24 cellular contexts compared by ENCODE assay signal in genomic region chr12:690466-690865, GRCh38. TPM values are rescaled to one million over a fixed set of nuclear protein-coding genes. Genes with fewer than 3 reads are reported as not detected.
DNase-seq lines count a peak whose midpoint lies in the region; ATAC-seq, FAIRE-seq and TF ChIP-seq lines count a peak whose summit lies in the region.
"Had no signal": no experiment of that assay in that cellular context is flagged by ENCODE, and none has a peak within 500 bp of the region (broad histone marks: within the 10 kb centered on the region; RNA-seq: fewer than 3 reads in every experiment).

No MANE protein-coding gene starts in this region.

- DNase-seq in left ventricle myocardium inferior (no peak), Right ventricle myocardium inferior (ENCODE audit: missing footprints) (no peak), bronchial epithelial cell (ENCODE audit: low read depth) (peak; percentile 8), HepG2 (ENCODE audit: low spot score) (no peak), chondrocyte (ENCODE audit: low spot score) (no peak), uterus (no peak), HuH-7 (ENCODE audit: low spot score) (no peak)
- DNase-seq: C1 segment of cervical spinal cord; dorsolateral prefrontal cortex; glutamatergic neuron; IMR-90; MM.1S; naive B cell; NCI-H187; NCI-H446; pancreas; RPMI8226; stimulated activated CD4-positive, alpha-beta T cell treated with anti-CD3 and anti-CD28 coated beads, Interleukin-4, amount 100 ng/mL, for 4 hours had no signal

- BruUV-seq in HepG2 (replicated peaks; lab: Mats Ljungman, UMichigan) = no TSS peak

- H2AFZ ChIP-seq in HepG2 (ENCODE audit: low read length) = no peak overlapping the region

- H3K4me3 ChIP-seq in left ventricle myocardium inferior (peak overlapping the region; percentile 18), bronchial epithelial cell (ENCODE audit: low read depth, low read length) (no peak overlapping the region), HepG2 (replicated peaks in 1 of 3; ENCODE audit: insufficient read depth in 1 of 3, low read depth in 2 of 3, low read length in 3 of 3) (no peak overlapping the region), uterus (no peak overlapping the region)
- H3K4me3 ChIP-seq: dorsolateral prefrontal cortex, esophagus muscularis mucosa, pancreas, skin epidermis had no signal

- no peak for FAIRE-seq in bronchial epithelial cell (lab: Jason Lieb, UNC)
- FAIRE-seq in HepG2 (lab: Jason Lieb, UNC) = no peak
- FAIRE-seq: pancreas, urothelium cell line had no signal

- no peak for ATAC-seq in Right ventricle myocardium inferior
- ATAC-seq in HepG2 = no peak
- ATAC-seq in HG03108 (IDR thresholded peaks at IDR 0.05; ENCODE audit: unreplicated experiment) = no peak
- ATAC-seq: activated T-helper 17 cell treated with anti-CD3 and anti-CD28 coated beads, Interleukin-2, amount 50 U/mL, for 72 hours; HCT116; pancreas had no signal

- in situ Hi-C loops in HepG2 (cut with HindIII; ENCODE audit: extremely low pct_ligation_motif_present, low pct_unique_long_range_greater_than_20kb) = no loop called here

- peaks cover 12% of the 10 kb centered on the region for H3K4me1 ChIP-seq in left ventricle myocardium inferior
- peaks cover 23% of the 10 kb centered on the region for H3K4me1 ChIP-seq in HepG2 (ENCODE audit: insufficient read depth, low read length)
- no peaks in the 10 kb centered on the region for H3K4me1 ChIP-seq in uterus
- H3K4me1 ChIP-seq: pancreas had no signal

- H3K27me3 ChIP-seq in left ventricle myocardium inferior (ENCODE audit: low read depth) (no peaks in the 10 kb centered on the region), bronchial epithelial cell (ENCODE audit: control insufficient read depth, insufficient read depth, low read length) (no peaks in the 10 kb centered on the region), HepG2 (ENCODE audit: control insufficient read depth in 1 of 2, insufficient read depth in 2 of 2, low read length in 2 of 2) (no peaks in the 10 kb centered on the region; a peak in 1 of 5 replicates), uterus (no peaks in the 10 kb centered on the region)
- H3K27me3 ChIP-seq: dorsolateral prefrontal cortex, esophagus muscularis mucosa, pancreas had no signal

- H3K9me3 ChIP-seq in left ventricle myocardium inferior (replicated peaks) = no peaks in the 10 kb centered on the region
- no peaks in the 10 kb centered on the region for H3K9me3 ChIP-seq in HepG2 (ENCODE audit: low read length)
- H3K9me3 ChIP-seq in uterus = no peaks in the 10 kb centered on the region
- H3K9me3 ChIP-seq: esophagus muscularis mucosa, pancreas had no signal

- TF ChIP-seq CTCF in left ventricle myocardium inferior (IDR thresholded peaks at IDR 0.05; ENCODE audit: borderline replicate concordance) (no peak), bronchial epithelial cell (IDR thresholded peaks at IDR 0.05; ENCODE audit: insufficient read depth, low read length, severe bottlenecking) (no peak), HepG2 (CRISPR knock-in tag; IDR thresholded peaks at IDR 0.05) (no peak), chondrocyte (IDR thresholded peaks at IDR 0.05) (no peak), uterus (IDR thresholded peaks at IDR 0.05) (no peak)

- intact Hi-C loops in left ventricle myocardium inferior (cut with micrococcal nuclease) = no loop called here
- intact Hi-C loops in Right ventricle myocardium inferior (cut with DNase I) = loop anchor here (5.0 kb wide), 1 partner anchor 52 kb away; no protein-coding TSS in a partner anchor
- intact Hi-C loops in HepG2 (cut with micrococcal nuclease; ENCODE audit: unreplicated experiment) = no loop called here
- intact Hi-C loops in uterus (cut with DNase I; ENCODE audit: low total_unique reads) = no loop called here

- H3K27ac Mint-ChIP-seq in chondrocyte (ENCODE audit: unreplicated experiment) = no peak overlapping the region
- H3K27ac Mint-ChIP-seq: activated T-helper 17 cell treated with anti-CD3 and anti-CD28 coated beads, Interleukin-2, amount 50 U/mL, for 72 hours had no signal

- H3K9me3 Mint-ChIP-seq in chondrocyte (ENCODE audit: low read depth) = no peaks in the 10 kb centered on the region
- H3K9me3 Mint-ChIP-seq: activated T-helper 17 cell treated with anti-CD3 and anti-CD28 coated beads, Interleukin-2, amount 50 U/mL, for 72 hours; naive B cell had no signal

- H3K27ac ChIP-seq in left ventricle myocardium inferior (replicated peaks) (peak overlapping the region; percentile 73), HepG2 (ENCODE audit: extremely low read length, insufficient read depth, low read length) (no peak overlapping the region), uterus (no peak overlapping the region)
- H3K27ac ChIP-seq: pancreas, skin epidermis had no signal

- H3K36me3 ChIP-seq in left ventricle myocardium inferior (no peaks in the 10 kb centered on the region), bronchial epithelial cell (ENCODE audit: control insufficient read depth, insufficient read depth, low read length) (no peaks in the 10 kb centered on the region), HepG2 (replicated peaks in 1 of 2; ENCODE audit: control insufficient read depth in 1 of 2, insufficient read depth in 2 of 2, low read length in 2 of 2) (no peaks in the 10 kb centered on the region), uterus (no peaks in the 10 kb centered on the region)
- H3K36me3 ChIP-seq: esophagus muscularis mucosa, pancreas had no signal

- no peaks in the 10 kb centered on the region for H3K27me3 Mint-ChIP-seq in chondrocyte (ENCODE audit: low read depth)
- H3K27me3 Mint-ChIP-seq: activated T-helper 17 cell treated with anti-CD3 and anti-CD28 coated beads, Interleukin-2, amount 50 U/mL, for 72 hours; naive B cell had no signal

- no peak overlapping the region for H3K4me3 Mint-ChIP-seq in chondrocyte (ENCODE audit: unreplicated experiment)
- H3K4me3 Mint-ChIP-seq: activated T-helper 17 cell treated with anti-CD3 and anti-CD28 coated beads, Interleukin-2, amount 50 U/mL, for 72 hours had no signal

- no peaks in the 10 kb centered on the region for H3K79me2 ChIP-seq in HepG2 (ENCODE audit: insufficient read depth, low read length)

- POLR2A ChIA-PET in HepG2 (lab: Yijun Ruan, JAX) = no interaction called here

- TF ChIP-seq POLR2A in HepG2 (IDR thresholded peaks at IDR 0.05; ENCODE audit: insufficient read depth in 1 of 2, low read depth in 2 of 2, low read length in 2 of 2) (no peak), uterus (IDR thresholded peaks at IDR 0.05) (no peak)

- WGBS in HepG2 (ENCODE audit: low lambda C conversion rate) = 68% methylated on average over 12 of the region's 12 CpGs

- no peaks in the 10 kb centered on the region for H4K20me1 ChIP-seq in HepG2 (ENCODE audit: insufficient read depth, low read length)

- TF ChIP-seq EP300 in HepG2 (IDR thresholded peaks at IDR 0.05; ENCODE audit: low read depth in 2 of 2, low read length in 2 of 2) (no peak), HepG2 (CRISPR knock-in tag; IDR thresholded peaks at IDR 0.05; ENCODE audit: borderline replicate concordance) (no peak)

- no peak overlapping the region for H3K4me2 ChIP-seq in HepG2 (ENCODE audit: low read depth, low read length)

- no peaks in the 10 kb centered on the region for H3K36me3 Mint-ChIP-seq in chondrocyte (ENCODE audit: low read depth)
- H3K36me3 Mint-ChIP-seq: naive B cell had no signal

- H3K9ac ChIP-seq in HepG2 (ENCODE audit: insufficient read depth, low read depth, low read length) = no peak overlapping the region

- CTCF ChIA-PET in HepG2 (lab: Yijun Ruan, JAX; ENCODE audit: low intra/inter-chr PET ratio, low total read pairs) = no interaction called here

- TF ChIP-seq RAD21 in HepG2 (CRISPR knock-in tag; IDR thresholded peaks at IDR 0.05) = no peak

- peaks cover 8% of the 10 kb centered on the region for H3K4me1 Mint-ChIP-seq in chondrocyte (ENCODE audit: low read depth)

TF ChIP-seq in HepG2, 621 proteins besides CTCF, POLR2A, EP300 and RAD21:
- TF ChIP-seq ZSCAN21 (CRISPR knock-in tag; IDR thresholded peaks at IDR 0.05; ENCODE audit: borderline replicate concordance) (no peak), BHLHE40 (IDR thresholded peaks at IDR 0.05; ENCODE audit: low read length) (0 out of 2 replicates have a peak, but pooled peaks have one; percentile 30)

RNA-seq across cellular contexts. Expression of gene NINJ2, which starts 27.2 kb away (rescaled TPM):
- total RNA-seq in left ventricle myocardium inferior = 4.6 TPM
- total RNA-seq in Right ventricle myocardium inferior = 8.6 TPM
- total RNA-seq in bronchial epithelial cell = 0.26 TPM in 2 replicates
- total RNA-seq in HepG2 (2016; rRNA removed; fragmentation: Illumina TruSeq; extraction: Trizol) = 0.62 and 0.94 TPM in 2 replicates
- 0.51 TPM in 1 of 2 replicates, not detected in the other for total RNA-seq in HepG2 (2016; cell fraction: cytosol; rRNA removed; fragmentation: Illumina TruSeq; extraction: Trizol; ENCODE audit: low read depth)
- total RNA-seq in HepG2 (2016; cell fraction: insoluble cytoplasmic fraction; rRNA removed; fragmentation: Illumina TruSeq; extraction: Trizol) = 0.34 and 0.56 TPM in 2 replicates
- 0.31 and 0.34 TPM in 2 replicates for total RNA-seq in HepG2 (2016; cell fraction: membrane; rRNA removed; fragmentation: Illumina TruSeq; extraction: Trizol)
- total RNA-seq in HepG2 (2016; cell fraction: nucleus; rRNA removed; fragmentation: Illumina TruSeq; extraction: Trizol) = 1.0 TPM in 1 of 2 replicates, not detected in the other
- 3.8 and 5.4 TPM in 2 replicates for polyA plus RNA-seq in HepG2 (2011; rRNA removed)
- 5.5 and 5.9 TPM in 2 replicates for polyA plus RNA-seq in HepG2 (2011; cell fraction: cytosol; rRNA removed)
- polyA plus RNA-seq in HepG2 (2011; cell fraction: nucleus; rRNA removed) = 3.4 and 3.9 TPM in 2 replicates
- polyA plus RNA-seq in HepG2 (2012) = 4.9 and 6.3 TPM in 2 replicates
- polyA plus RNA-seq in HepG2 (2016; cell fraction: cytosol; fragmentation: Illumina TruSeq; extraction: Trizol; ENCODE audit: low read depth) = 0.87 and 0.95 TPM in 2 replicates
- polyA plus RNA-seq in HepG2 (2016; cell fraction: insoluble cytoplasmic fraction; fragmentation: Illumina TruSeq; extraction: Trizol; ENCODE audit: low read depth) = 0.94 and 1.3 TPM in 2 replicates
- 0.98 and 1.2 TPM in 2 replicates for polyA plus RNA-seq in HepG2 (2016; cell fraction: membrane; fragmentation: Illumina TruSeq; extraction: Trizol; ENCODE audit: low read depth)
- polyA plus RNA-seq in HepG2 (2016; cell fraction: nucleus; fragmentation: Illumina TruSeq; extraction: Trizol; ENCODE audit: insufficient read depth, low read depth) = 0.83 TPM in 2 replicates
- 7.4 and 19.5 TPM in 2 replicates for polyA minus RNA-seq in HepG2 (2011; rRNA and poly(A)+ RNA removed; ENCODE audit: low replicate concordance)
- 1.1 and 2.0 TPM in 2 replicates for polyA minus RNA-seq in HepG2 (2011; cell fraction: cytosol; rRNA and poly(A)+ RNA removed)
- 0.64 and 1.6 TPM in 2 replicates for polyA minus RNA-seq in HepG2 (2011; cell fraction: nucleus; rRNA and poly(A)+ RNA removed)
- 1.3 to 14.6 TPM (median 2.1 TPM) in 3 replicates for total RNA-seq in chondrocyte
- total RNA-seq in uterus = 1 to 10 TPM in 2 of 4 donors, under 1 TPM in 1, not detected in 1; 0.97 to 5.4 (median 2.3) TPM
- total RNA-seq: IMR-90 had no signal
- polyA plus RNA-seq: IMR-90 had no signal
